In the genomic region with DNA sequence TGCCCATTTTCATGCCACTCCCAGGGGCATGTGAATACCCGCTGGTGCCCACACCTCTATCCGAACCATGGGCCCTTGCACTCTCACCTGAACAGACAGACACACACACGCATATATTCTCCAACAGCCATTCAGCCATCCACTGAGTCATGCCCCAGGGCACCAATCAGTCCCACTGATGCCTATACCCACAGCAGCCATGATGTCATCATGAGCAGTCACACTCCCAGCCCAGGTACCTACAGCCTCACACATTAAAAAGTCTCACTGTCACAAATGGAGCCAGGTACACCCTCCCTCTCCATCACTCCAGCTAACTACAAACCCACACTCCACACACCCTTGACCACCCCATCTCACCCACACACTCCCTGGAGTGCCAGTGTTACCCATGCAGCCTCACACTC, we compare ENCODE assay signal across 12 cellular contexts. TPM values are rescaled to one million over a fixed set of nuclear protein-coding genes. Genes with fewer than 3 reads are reported as not detected.
A peak's percentile ranks its signal among the peaks of the same experiment; 100 is the strongest.
DNase-seq lines count a peak whose midpoint lies in the region; ATAC-seq, FAIRE-seq and TF ChIP-seq lines count a peak whose summit lies in the region.
"Had no signal": no experiment of that assay in that cellular context is flagged by ENCODE, and none has a peak within 500 bp of the region (broad histone marks: within the 10 kb centered on the region; RNA-seq: fewer than 3 reads in every experiment).

No MANE protein-coding gene starts in this region.

- no peak for TF ChIP-seq RAD21 in K562 (CRISPR knock-in tag; conservative IDR thresholded peaks at IDR 0.05 in 1 of 2, IDR thresholded peaks at IDR 0.05 in 1 of 2)

- H3K4me1 Mint-ChIP-seq in WTC11: peaks cover 10% of the 10 kb centered on the region

- no peak overlapping the region for H3K4me2 ChIP-seq in DND-41 (ENCODE audit: insufficient read depth, low read length)
- H3K4me2 ChIP-seq in K562 (ENCODE audit: insufficient read depth, low read length): no peak overlapping the region

- no peak for FAIRE-seq in K562 (lab: Jason Lieb, UNC)
- FAIRE-seq: small intestine had no signal

- no peak for TF ChIP-seq EP300 in K562 (IDR thresholded peaks at IDR 0.05; ENCODE audit: low read length)

- H3K4me1 ChIP-seq in DND-41 (ENCODE audit: insufficient read depth, low read length) (peaks cover 29% of the 10 kb centered on the region), K562 (replicated peaks in 1 of 2; ENCODE audit: control insufficient read depth in 2 of 2, insufficient read depth in 2 of 2, low read length in 2 of 2) (peaks cover 8 to 25% of the 10 kb centered on the region in 2 experiments; a peak in 4 of 5 replicates), psoas muscle (peaks cover 62% of the 10 kb centered on the region)

- POLR2A ChIA-PET in WTC11 (lab: Charles Lee) (no interaction called here), K562 (lab: Yijun Ruan, JAX) (no interaction called here)

- H3K36me3 Mint-ChIP-seq in WTC11: no peaks in the 10 kb centered on the region

- no peak overlapping the region for H2AFZ ChIP-seq in DND-41 (ENCODE audit: low read depth, low read length)
- no peak overlapping the region for H2AFZ ChIP-seq in K562 (ENCODE audit: low read depth, low read length)

- no TSS peak for BruUV-seq in K562 (replicated peaks; lab: Mats Ljungman, UMichigan)

- intact Hi-C loops in K562 (cut with micrococcal nuclease) (no loop called here), psoas muscle (cut with DNase I) (no loop called here)

- ATAC-seq in DND-41 (ENCODE audit: insufficient read depth, low read depth): no peak
- no peak for ATAC-seq in WTC11
- no peak for ATAC-seq in K562
- ATAC-seq in psoas muscle: no peak
- ATAC-seq in HG02973 (IDR thresholded peaks at IDR 0.05; ENCODE audit: unreplicated experiment): no peak

- no peak for TF ChIP-seq POLR2A in K562 (conservative IDR thresholded peaks at IDR 0.05)

- H3K9me3 ChIP-seq in DND-41 (ENCODE audit: insufficient read depth, low read length, severe bottlenecking) (no peaks in the 10 kb centered on the region), K562 (replicated peaks; ENCODE audit: control insufficient read depth, insufficient read depth, low read depth, low read length) (no peaks in the 10 kb centered on the region), psoas muscle (no peaks in the 10 kb centered on the region)
- H3K9me3 ChIP-seq: SJSA1 had no signal

- H3K27me3 ChIP-seq in DND-41 (ENCODE audit: insufficient read depth, low read length, poor library complexity) (no peaks in the 10 kb centered on the region), K562 (ENCODE audit: control insufficient read depth in 2 of 2, insufficient read depth in 2 of 2, low read length in 2 of 2) (peaks cover 0 to 13% of the 10 kb centered on the region in 2 experiments; a peak in 2 of 5 replicates), psoas muscle (ENCODE audit: insufficient read depth in 3 of 3, low read length in 2 of 3) (no peaks in the 10 kb centered on the region)
- H3K27me3 ChIP-seq: brain microvascular endothelial cell, SJSA1 had no signal

- H3K27ac Mint-ChIP-seq in WTC11: no peak overlapping the region

- H3K9me1 ChIP-seq in K562 (ENCODE audit: control insufficient read depth, insufficient read depth, low read length): no peaks in the 10 kb centered on the region

- H3K36me3 ChIP-seq in DND-41 (ENCODE audit: insufficient read depth, low read length): peaks cover 12% of the 10 kb centered on the region
- H3K36me3 ChIP-seq in K562 (ENCODE audit: control insufficient read depth, insufficient read depth, low read length): no peaks in the 10 kb centered on the region
- peaks cover 2 to 12% of the 10 kb centered on the region in 2 donors for H3K36me3 ChIP-seq in psoas muscle (ENCODE audit: insufficient read depth in 1 of 2, low read depth in 1 of 2)

- 24% methylated on average over 3 of the region's 3 CpGs for WGBS in K562 (ENCODE audit: insufficient coverage, low coverage, missing lambda C conversion rate)
- 91 to 97% (median 92%) methylated on average over 3 of the region's 3 CpGs for WGBS in psoas muscle, 3 donors

- H3K9ac ChIP-seq in DND-41 (ENCODE audit: low read depth, low read length) (no peak overlapping the region), K562 (ENCODE audit: insufficient read depth in 1 of 2, low read depth in 2 of 2, low read length in 2 of 2) (no peak overlapping the region)

- no peak for TF ChIP-seq CTCF in DND-41 (IDR thresholded peaks at IDR 0.05; ENCODE audit: borderline replicate concordance, extremely low read depth, low read length, poor library complexity, severe bottlenecking)
- TF ChIP-seq CTCF in WTC11 (IDR thresholded peaks at IDR 0.05): no peak
- no peak for TF ChIP-seq CTCF in K562 (IDR thresholded peaks at IDR 0.05 in 2 of 3, conservative IDR thresholded peaks at IDR 0.05 in 1 of 3; ENCODE audit: insufficient read depth in 2 of 3, low read depth in 1 of 3, low read length in 3 of 3)
- no peak for TF ChIP-seq CTCF in psoas muscle (IDR thresholded peaks at IDR 0.05)
- no peak for TF ChIP-seq CTCF in GM13976 (IDR thresholded peaks at IDR 0.05; ENCODE audit: borderline replicate concordance, control extremely low read depth, extremely low read depth, insufficient read depth, missing control alignments)

- no peaks in the 10 kb centered on the region for H3K27me3 Mint-ChIP-seq in WTC11 (ENCODE audit: low read depth)

- H4K20me1 ChIP-seq in DND-41 (ENCODE audit: insufficient read depth, low read length) (0 out of 2 replicates have a peak, but pooled peaks cover 4% of the 10 kb centered on the region), K562 (replicated peaks; ENCODE audit: control insufficient read depth, insufficient read depth, low read length) (no peaks in the 10 kb centered on the region; the same call in 1 of the 2 replicates)

- H3K79me2 ChIP-seq in DND-41 (ENCODE audit: insufficient read depth, low read length): no peaks in the 10 kb centered on the region
- H3K79me2 ChIP-seq in K562 (ENCODE audit: control insufficient read depth, insufficient read depth, low read length): no peaks in the 10 kb centered on the region

- H3K4me3 Mint-ChIP-seq in WTC11: no peak overlapping the region

- H3K27ac ChIP-seq in DND-41 (ENCODE audit: low read length) (peak overlapping the region; percentile 27; the same call in 1 of the 2 replicates), K562 (ENCODE audit: extremely low read depth, low read depth, low read length) (no peak overlapping the region), psoas muscle (peak overlapping the region; percentile 21)
- H3K27ac ChIP-seq: brain microvascular endothelial cell, SJSA1 had no signal

- in situ Hi-C loops in K562 (cut with MboI): no loop called here
- in situ Hi-C loops in GM13976 (cut with MboI; ENCODE audit: low sequenced_read_pairs, unreplicated experiment): no loop called here

- no peaks in the 10 kb centered on the region for H3K9me3 Mint-ChIP-seq in WTC11

- DNase-seq in DND-41 (no peak), WTC11 (ENCODE audit: low spot score) (no peak), K562 (ENCODE audit: extremely low read depth in 1 of 4, low spot score in 3 of 4) (no peak), psoas muscle (no peak), GM13976 (ENCODE audit: low spot score) (no peak), NOMO-1 treated with DMSO at 0.1 percent for 48 hours (lab: John Stamatoyannopoulos, UW; ENCODE audit: unreplicated experiment) (no peak), occipital lobe (lab: John Stamatoyannopoulos, UW) (no peak)
- DNase-seq: brain microvascular endothelial cell, NCI-H510A had no signal

- CTCF ChIA-PET in WTC11 (lab: Charles Lee): interaction anchor here (0.6 to 4.9 kb wide), 4 partner anchors 12 to 259 kb away, joined by 3 to 22 read pairs (median 4); a partner anchor contains a TSS
- CTCF ChIA-PET in K562 (lab: Yijun Ruan, JAX; ENCODE audit: low intra/inter-chr PET ratio): interaction anchor here (1.3 kb wide), 1 partner anchor 135 kb away, joined by 7 read pairs; no protein-coding TSS in a partner anchor

- H3K4me3 ChIP-seq in DND-41 (ENCODE audit: low read depth in 1 of 2, low read length in 2 of 2) (no peak overlapping the region), K562 (no peak overlapping the region), psoas muscle (peak overlapping the region; percentile 28)
- H3K4me3 ChIP-seq: SJSA1 had no signal

RNA-seq across cellular contexts. Expression of a gene that starts 12.2 kb away (rescaled TPM):
- total RNA-seq in WTC11 (2021): 0.74 to 1.3 TPM (median 0.78 TPM) in 3 replicates
- total RNA-seq in K562 (2011; cell fraction: chromatin; rRNA removed; ENCODE audit: low replicate concordance): 4.2 and 14.4 TPM in 2 replicates
- 9.6 and 14.8 TPM in 2 replicates for total RNA-seq in K562 (2011; cell fraction: nucleolus; rRNA removed)
- total RNA-seq in K562 (2011; cell fraction: nucleoplasm; rRNA removed): 9.2 and 10.6 TPM in 2 replicates
- total RNA-seq in K562 (2014; rRNA removed): 12.7 and 13.1 TPM in 2 replicates
- total RNA-seq in K562 (2014; rRNA removed; fragmentation: Illumina TruSeq; extraction: Trizol): 2.4 and 3.0 TPM in 2 replicates
- 20.1 and 20.5 TPM in 2 replicates for total RNA-seq in K562 (2015; rRNA removed; fragmentation: Illumina TruSeq; extraction: Trizol)
- 15.2 and 15.7 TPM in 2 replicates for total RNA-seq in K562 (2021)
- 6.3 and 7.9 TPM in 2 replicates for polyA plus RNA-seq in K562 (2011; rRNA removed)
- 4.8 and 19.8 TPM in 2 replicates for polyA plus RNA-seq in K562 (2011; cell fraction: cytosol; rRNA removed)
- polyA plus RNA-seq in K562 (2011; cell fraction: nucleus; rRNA removed): 7.5 and 24.7 TPM in 2 replicates
- polyA plus RNA-seq in K562 (2012): 17.5 and 209 TPM in 2 replicates
- 12.1 and 15.1 TPM in 2 replicates for polyA plus RNA-seq in K562 (2014; fragmentation: Illumina TruSeq; extraction: Trizol)
- under 1 TPM; 0.14 to 0.41 TPM for polyA plus RNA-seq in K562 (2014; fragmentation: Nextera tagmentation; extraction: Ambion mirVana)
- 9.3 and 12.6 TPM in 2 replicates for polyA plus RNA-seq in K562 (2014; rRNA removed)
- polyA minus RNA-seq in K562 (2011; rRNA and poly(A)+ RNA removed): 2.1 and 6.2 TPM in 2 replicates
- polyA minus RNA-seq in K562 (2011; cell fraction: cytosol; rRNA and poly(A)+ RNA removed): 4.9 and 8.1 TPM in 2 replicates
- polyA minus RNA-seq in K562 (2011; cell fraction: nucleus; rRNA and poly(A)+ RNA removed): 6.1 and 8.9 TPM in 2 replicates
- 10 to 100 TPM; 12.5 to 20.4 (median 15.9) TPM for total RNA-seq in psoas muscle
- polyA plus RNA-seq in psoas muscle: 10 to 100 TPM; 14.8 to 21.8 (median 19.0) TPM
- total RNA-seq in occipital lobe: 8.1 TPM

RNA-seq across cellular contexts. Expression of a gene that starts 41.5 kb away (rescaled TPM):
- 0.48 to 0.99 TPM (median 0.85 TPM) in 3 replicates for total RNA-seq in WTC11 (2021)
- total RNA-seq in K562 (2011; cell fraction: chromatin; rRNA removed; ENCODE audit: low replicate concordance): 0.09 TPM in 1 of 2 replicates, not detected in the other
- 0.17 TPM in 1 of 2 replicates, not detected in the other for total RNA-seq in K562 (2011; cell fraction: nucleolus; rRNA removed)
- not detected in 2 replicates for total RNA-seq in K562 (2011; cell fraction: nucleoplasm; rRNA removed)
- not detected in 2 replicates for total RNA-seq in K562 (2014; rRNA removed)
- 0.03 and 0.04 TPM in 2 replicates for total RNA-seq in K562 (2014; rRNA removed; fragmentation: Illumina TruSeq; extraction: Trizol)
- 0.15 and 0.25 TPM in 2 replicates for total RNA-seq in K562 (2015; rRNA removed; fragmentation: Illumina TruSeq; extraction: Trizol)
- total RNA-seq in K562 (2021): 0.09 TPM in 2 replicates
- 0.04 TPM in 2 replicates for polyA plus RNA-seq in K562 (2011; rRNA removed)
- polyA plus RNA-seq in K562 (2011; cell fraction: cytosol; rRNA removed): 0.01 and 0.12 TPM in 2 replicates
- polyA plus RNA-seq in K562 (2011; cell fraction: nucleus; rRNA removed): 0.10 TPM in 1 of 2 replicates, not detected in the other
- 0.40 and 0.58 TPM in 2 replicates for polyA plus RNA-seq in K562 (2012)
- polyA plus RNA-seq in K562 (2014; fragmentation: Illumina TruSeq; extraction: Trizol): 0.03 and 0.07 TPM in 2 replicates
- polyA plus RNA-seq in K562 (2014; fragmentation: Nextera tagmentation; extraction: Ambion mirVana): not detected
- 0.04 and 0.11 TPM in 2 replicates for polyA plus RNA-seq in K562 (2014; rRNA removed)
- polyA minus RNA-seq in K562 (2011; rRNA and poly(A)+ RNA removed): 0.18 TPM in 1 of 2 replicates, not detected in the other
- polyA minus RNA-seq in K562 (2011; cell fraction: cytosol; rRNA and poly(A)+ RNA removed): 0.19 TPM in 1 of 2 replicates, not detected in the other
- under 0.01 and 0.11 TPM in 2 replicates for polyA minus RNA-seq in K562 (2011; cell fraction: nucleus; rRNA and poly(A)+ RNA removed)
- not detected for total RNA-seq in psoas muscle
- polyA plus RNA-seq in psoas muscle: under 1 TPM; 0.01 to 0.03 (median 0.03) TPM
- under 0.01 TPM for total RNA-seq in occipital lobe
- total RNA-seq: SJSA1 had no signal
